8 cellular contexts compared by ENCODE assay signal in the genomic region with DNA sequence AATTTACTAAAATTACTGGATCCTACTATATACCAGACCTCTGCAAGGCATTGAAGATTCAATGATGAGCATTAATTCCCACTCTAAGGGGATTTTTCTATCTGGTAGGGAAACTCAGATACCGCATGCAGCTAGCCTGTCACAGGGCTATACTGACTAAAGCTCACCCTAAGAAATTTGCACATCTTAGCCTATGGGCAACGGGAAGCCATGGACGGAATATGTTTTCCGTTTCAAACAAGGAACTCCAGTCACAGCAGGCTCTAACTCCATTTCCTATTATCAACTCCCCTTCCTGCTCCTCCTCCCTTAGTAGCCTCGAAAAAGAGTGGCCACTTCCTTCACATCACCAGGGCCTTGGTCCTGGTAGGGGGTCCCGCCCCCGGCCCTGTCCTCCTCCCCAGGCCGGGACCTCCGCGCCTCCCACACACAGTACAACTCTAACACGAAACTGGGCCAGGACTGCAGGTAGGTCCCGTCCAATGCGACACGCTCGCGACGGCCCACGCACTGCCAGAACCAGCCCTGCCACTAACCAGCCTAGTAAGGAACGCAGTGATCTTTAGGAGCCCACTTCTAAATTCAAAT. TPM values are rescaled to one million over a fixed set of nuclear protein-coding genes. Genes with fewer than 3 reads are reported as not detected.
A peak's percentile ranks its signal among the peaks of the same experiment; 100 is the strongest.
DNase-seq lines count a peak whose midpoint lies in the region; ATAC-seq, FAIRE-seq and TF ChIP-seq lines count a peak whose summit lies in the region.

No MANE protein-coding gene starts in this region.

- ATAC-seq in GM21423 (IDR thresholded peaks at IDR 0.05; ENCODE audit: unreplicated experiment) (peak; percentile 22), psoas muscle (peak; percentile 42 to 57 (median 50))

- POLR2A ChIA-PET in activated CD4-positive, alpha-beta memory T cell treated with anti-CD3 and anti-CD28 coated beads for 36 hours (lab: Charles Lee): interaction anchor here (0.8 to 8.3 kb wide), 10 partner anchors 17 to 73 kb away, joined by 3 to 191 read pairs (median 8); a partner anchor contains a TSS

- peaks cover 21% of the 10 kb centered on the region for H3K4me1 Mint-ChIP-seq in activated CD4-positive, alpha-beta memory T cell treated with anti-CD3 and anti-CD28 coated beads for 36 hours (ENCODE audit: low read depth)

- H3K4me3 ChIP-seq in cardiac muscle cell (peak overlapping the region; percentile 93), psoas muscle (peak overlapping the region; percentile 98)

- no peaks in the 10 kb centered on the region for H3K9me3 Mint-ChIP-seq in activated CD4-positive, alpha-beta memory T cell treated with anti-CD3 and anti-CD28 coated beads for 36 hours

- H3K36me3 ChIP-seq in cardiac muscle cell (peaks cover 21% of the 10 kb centered on the region), psoas muscle (ENCODE audit: insufficient read depth in 1 of 2, low read depth in 1 of 2) (peaks cover 13 to 34% of the 10 kb centered on the region in 2 donors)

- intact Hi-C loops in activated CD4-positive, alpha-beta memory T cell treated with anti-CD3 and anti-CD28 coated beads for 36 hours (cut with micrococcal nuclease): loop anchor here (1.0 to 5.0 kb wide), 3 partner anchors 19 to 102 kb away; a partner anchor contains a TSS
- intact Hi-C loops in psoas muscle (cut with DNase I): loop anchor here (5.0 to 10.0 kb wide), 3 partner anchors 50 to 417 kb away; no protein-coding TSS in a partner anchor

- WGBS in psoas muscle, 3 donors: 10 to 11% (median 10%) methylated on average over 19 of the region's 19 CpGs

- H3K27me3 ChIP-seq in cardiac muscle cell (no peaks in the 10 kb centered on the region), psoas muscle (ENCODE audit: insufficient read depth in 3 of 3, low read length in 2 of 3) (no peaks in the 10 kb centered on the region)

- H3K27me3 Mint-ChIP-seq in activated CD4-positive, alpha-beta memory T cell treated with anti-CD3 and anti-CD28 coated beads for 36 hours: no peaks in the 10 kb centered on the region

- H3K4me1 ChIP-seq in cardiac muscle cell (ENCODE audit: low read depth) (peaks cover 15% of the 10 kb centered on the region), psoas muscle (peaks cover 7% of the 10 kb centered on the region)

- CTCF ChIA-PET in activated CD4-positive, alpha-beta memory T cell treated with anti-CD3 and anti-CD28 coated beads for 36 hours (lab: Charles Lee): interaction anchor here (1.1 to 4.5 kb wide), 7 partner anchors 19 to 68 kb away, joined by 5 to 35 read pairs (median 21); a partner anchor contains a TSS

- no peak for FAIRE-seq in HTR-8/SVneo (lab: Jason Lieb, UNC)

- H3K27ac ChIP-seq in cardiac muscle cell (peak overlapping the region; percentile 93), psoas muscle (peak overlapping the region; percentile 94)

- TF ChIP-seq CTCF in cardiac muscle cell (IDR thresholded peaks at IDR 0.05; ENCODE audit: low read depth, low read length) (no peak), psoas muscle (IDR thresholded peaks at IDR 0.05) (no peak)

- peak; percentile 13 for DNase-seq in EL
- DNase-seq in HuH-7 (ENCODE audit: low spot score): peak; percentile 24
- no peak for DNase-seq in activated CD4-positive, alpha-beta memory T cell treated with anti-CD3 and anti-CD28 coated beads for 36 hours
- DNase-seq in cardiac muscle cell (ENCODE audit: low read depth in 1 of 2, low spot score in 1 of 2): peak in 1 of 2 donors; percentile 34
- peak in 1 of 2 donors; percentile 68 for DNase-seq in psoas muscle
- no peak for DNase-seq in HTR-8/SVneo (ENCODE audit: insufficient read length, low spot score)
- no peak for DNase-seq in NCI-H446 treated with DMSO at 0.1 percent for 48 hours (lab: John Stamatoyannopoulos, UW)

- H3K36me3 Mint-ChIP-seq in activated CD4-positive, alpha-beta memory T cell treated with anti-CD3 and anti-CD28 coated beads for 36 hours: peaks cover 22% of the 10 kb centered on the region

- peak overlapping the region; percentile 88 for H3K27ac Mint-ChIP-seq in activated CD4-positive, alpha-beta memory T cell treated with anti-CD3 and anti-CD28 coated beads for 36 hours

- H3K9me3 ChIP-seq in cardiac muscle cell (ENCODE audit: low read depth) (no peaks in the 10 kb centered on the region), psoas muscle (no peaks in the 10 kb centered on the region)

- peak overlapping the region; percentile 81 for H3K4me3 Mint-ChIP-seq in activated CD4-positive, alpha-beta memory T cell treated with anti-CD3 and anti-CD28 coated beads for 36 hours

RNA-seq across cellular contexts. Expression of a gene that starts 0.7 kb away (rescaled TPM):
- total RNA-seq in activated CD4-positive, alpha-beta memory T cell treated with anti-CD3 and anti-CD28 coated beads for 36 hours: 100 to 1,000 TPM; 215 to 217 TPM
- total RNA-seq in cardiac muscle cell (429 and 749 TPM in 2 replicates), psoas muscle (100 to 1,000 TPM; 635 to 891 (median 731) TPM)
- polyA plus RNA-seq in cardiac muscle cell (801 and 969 TPM in 2 replicates), psoas muscle (1,000 to 10,000 TPM in 2 of 3 donors, 100 to 1,000 TPM in 1; 795 to 1,354 (median 1,064) TPM)

RNA-seq across cellular contexts. Expression of a gene that starts 18.6 kb away (rescaled TPM):
- total RNA-seq in activated CD4-positive, alpha-beta memory T cell treated with anti-CD3 and anti-CD28 coated beads for 36 hours: 100 to 1,000 TPM; 113 to 114 TPM
- total RNA-seq in cardiac muscle cell (103 and 109 TPM in 2 replicates), psoas muscle (10 to 100 TPM; 46.1 to 65.4 (median 55.5) TPM)
- polyA plus RNA-seq in cardiac muscle cell (22.9 and 26.3 TPM in 2 replicates), psoas muscle (10 to 100 TPM; 38.3 to 50.9 (median 47.6) TPM)

RNA-seq across cellular contexts. Expression of a gene that starts 24.3 kb away (rescaled TPM):
- total RNA-seq in activated CD4-positive, alpha-beta memory T cell treated with anti-CD3 and anti-CD28 coated beads for 36 hours: 1 to 10 TPM; 4.5 to 4.8 TPM
- total RNA-seq in cardiac muscle cell (2.4 and 6.7 TPM in 2 replicates), psoas muscle (1 to 10 TPM; 1.4 to 3.6 (median 2.0) TPM)
- polyA plus RNA-seq in cardiac muscle cell (6.8 and 9.4 TPM in 2 replicates), psoas muscle (1 to 10 TPM in 1 of 3 donors, under 1 TPM in 2; 0.89 to 3.2 (median 0.98) TPM)

RNA-seq across cellular contexts. Expression of a gene that starts 55.5 kb away (rescaled TPM):
- total RNA-seq in activated CD4-positive, alpha-beta memory T cell treated with anti-CD3 and anti-CD28 coated beads for 36 hours: 10 to 100 TPM; 17.6 to 18.3 TPM
- 30.3 and 154 TPM in 2 replicates for total RNA-seq in cardiac muscle cell
- polyA plus RNA-seq in cardiac muscle cell: 78.1 and 130 TPM in 2 replicates
- 1 to 10 TPM; 1.4 to 3.2 (median 2.6) TPM for total RNA-seq in psoas muscle
- under 1 TPM; 0.60 to 0.88 (median 0.70) TPM for polyA plus RNA-seq in psoas muscle

Comparison
In these comparisons a context has a peak if more than half of its experiments do, and no peak if none do; other contexts are left out.
1. DNase-seq: peak in EL (single experiment) and HuH-7 (single experiment); none in activated CD4-positive, alpha-beta memory T cell treated with anti-CD3 and anti-CD28 coated beads for 36 hours (single experiment), HTR-8/SVneo (single experiment) and NCI-H446 treated with DMSO at 0.1 percent for 48 hours (single experiment).